In the genomic region with DNA sequence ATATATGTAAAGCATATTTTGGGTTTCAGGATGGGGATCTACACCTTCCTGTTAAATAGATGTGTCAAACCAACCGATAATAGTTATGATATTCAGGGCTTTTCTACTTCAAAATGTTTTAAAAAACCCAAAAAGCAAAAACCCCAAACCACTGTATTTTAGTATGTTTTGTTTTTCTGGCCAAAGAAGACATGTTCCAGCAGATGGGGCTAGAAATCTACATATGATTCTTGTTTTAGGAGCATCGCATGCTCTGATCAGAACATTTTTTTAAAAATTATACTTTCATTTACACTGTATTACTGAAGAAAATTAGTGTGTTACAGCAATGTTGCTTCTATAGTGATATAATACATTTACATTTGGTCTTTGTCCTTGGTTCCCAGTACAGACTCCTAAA, we compare ENCODE assay signal across 8 cellular contexts. TPM values are rescaled to one million over a fixed set of nuclear protein-coding genes. Genes with fewer than 3 reads are reported as not detected.
A peak's percentile ranks its signal among the peaks of the same experiment; 100 is the strongest.
DNase-seq lines count a peak whose midpoint lies in the region; ATAC-seq and TF ChIP-seq lines count a peak whose summit lies in the region.

No MANE protein-coding gene starts in this region.

- DNase-seq in GM10266 (ENCODE audit: extremely low spot score) (no peak), astrocyte of the hippocampus (ENCODE audit: low read depth, low spot score) (peak; percentile 41), osteoblast (ENCODE audit: insufficient read length, low spot score, missing footprints) (peak; percentile 70), activated T-cell treated with anti-CD3 and anti-CD28 coated beads for 4 hours (no peak), UCSD-AML1 (lab: John Stamatoyannopoulos, UW; ENCODE audit: unreplicated experiment) (no peak), COR-L47 (lab: John Stamatoyannopoulos, UW) (no peak)
- DNase-seq in activated naive CD4-positive, alpha-beta T cell treated with Interleukin-2 at 50 U/mL for 16 hours, result no peak

- no peak overlapping the region for H2AFZ ChIP-seq in osteoblast (ENCODE audit: low read length)

- peaks cover 56% of the 10 kb centered on the region for H3K4me1 ChIP-seq in osteoblast (ENCODE audit: insufficient read depth, low read length)

- peaks cover 3% of the 10 kb centered on the region for H4K20me1 ChIP-seq in osteoblast (ENCODE audit: insufficient read depth, low read length)

- H3K79me2 ChIP-seq in osteoblast (ENCODE audit: insufficient read depth, low read length), result peaks cover 76% of the 10 kb centered on the region

- peaks cover 10% of the 10 kb centered on the region for H3K36me3 ChIP-seq in osteoblast (ENCODE audit: insufficient read depth, low read length)

- H3K4me2 ChIP-seq in osteoblast (ENCODE audit: insufficient read depth, low read length), result peak overlapping the region; percentile 37

- peak overlapping the region; percentile 49 for H3K27ac ChIP-seq in osteoblast (ENCODE audit: low read depth, low read length)

- no peak overlapping the region for H3K4me3 ChIP-seq in osteoblast (ENCODE audit: insufficient read depth, low read length)

- H3K27me3 ChIP-seq in osteoblast (ENCODE audit: insufficient read depth, low read length), result no peaks in the 10 kb centered on the region

- TF ChIP-seq CTCF in GM10266 (IDR thresholded peaks at IDR 0.05; ENCODE audit: control insufficient read depth, insufficient read depth, low read depth, missing control alignments) (peak; percentile 45), osteoblast (IDR thresholded peaks at IDR 0.05; ENCODE audit: extremely low read depth, low read depth, low read length) (peak; percentile 68)

- ATAC-seq in HG02623 (IDR thresholded peaks at IDR 0.05; ENCODE audit: unreplicated experiment), result peak; percentile 34

- H3K9me3 ChIP-seq in osteoblast (ENCODE audit: low read depth, low read length), result no peaks in the 10 kb centered on the region

RNA-seq across cellular contexts. Expression of a gene that starts 11.0 kb away (rescaled TPM):
- 55.7 and 56.5 TPM in 2 replicates for total RNA-seq in osteoblast

RNA-seq across cellular contexts. Expression of a gene that starts 49.6 kb away (rescaled TPM):
- total RNA-seq in osteoblast, result 7.1 and 8.7 TPM in 2 replicates

RNA-seq across cellular contexts. Expression of a gene that starts 52.9 kb away (rescaled TPM):
- 1.8 and 2.7 TPM in 2 replicates for total RNA-seq in osteoblast

Comparison
In these comparisons a context has a peak if more than half of its experiments do, and no peak if none do; other contexts are left out.
1. DNase-seq: peak in astrocyte of the hippocampus (single experiment) and osteoblast (single experiment); none in GM10266 (single experiment), activated T-cell treated with anti-CD3 and anti-CD28 coated beads for 4 hours (single experiment), UCSD-AML1 (single experiment), activated naive CD4-positive, alpha-beta T cell treated with Interleukin-2 at 50 U/mL for 16 hours (single experiment) and COR-L47 (single experiment).